Comparison of ENCODE assay signal across 8 cellular contexts in genomic region chr21:34807881-34808568, GRCh38.
A peak's percentile ranks its signal among the peaks of the same experiment; 100 is the strongest.
DNase-seq lines count a peak whose midpoint lies in the region; TF ChIP-seq lines count a peak whose summit lies in the region.

No MANE protein-coding gene starts in this region.

- no peaks in the 10 kb centered on the region for H3K36me3 ChIP-seq in muscle layer of colon (ENCODE audit: insufficient read depth, low read length)
- no peaks in the 10 kb centered on the region for H3K36me3 ChIP-seq in prostate gland

- no peak overlapping the region for H3K9ac ChIP-seq in muscle layer of colon (ENCODE audit: low read length)

- no peaks in the 10 kb centered on the region for H3K27me3 Mint-ChIP-seq in stimulated activated naive CD8-positive, alpha-beta T cell treated with anti-CD3 and anti-CD28 coated beads, Interleukin-15, Interleukin-2, amounts not matched to agents 100 ng/mL and 50 ng/mL, for 24 hours

- peak overlapping the region; percentile 96 for H3K27ac Mint-ChIP-seq in stimulated activated naive CD8-positive, alpha-beta T cell treated with anti-CD3 and anti-CD28 coated beads, Interleukin-15, Interleukin-2, amounts not matched to agents 100 ng/mL and 50 ng/mL, for 24 hours

- WGBS in prostate gland, result 87% methylated on average over 15 of the region's 15 CpGs

- intact Hi-C loops in prostate gland (cut with DNase I), result no loop called here

- peaks cover 95% of the 10 kb centered on the region for H3K4me1 Mint-ChIP-seq in stimulated activated naive CD8-positive, alpha-beta T cell treated with anti-CD3 and anti-CD28 coated beads, Interleukin-15, Interleukin-2, amounts not matched to agents 100 ng/mL and 50 ng/mL, for 24 hours (ENCODE audit: low read depth)

- H3K27ac ChIP-seq in muscle layer of colon (ENCODE audit: low read depth, low read length) (peak overlapping the region; percentile 49), prostate gland (no peak overlapping the region)

- H3K4me3 Mint-ChIP-seq in stimulated activated naive CD8-positive, alpha-beta T cell treated with anti-CD3 and anti-CD28 coated beads, Interleukin-15, Interleukin-2, amounts not matched to agents 100 ng/mL and 50 ng/mL, for 24 hours, result peak overlapping the region; percentile 58

- H3K9me3 ChIP-seq in muscle layer of colon (ENCODE audit: low read length) (no peaks in the 10 kb centered on the region), prostate gland (no peaks in the 10 kb centered on the region)

- no peaks in the 10 kb centered on the region for H3K27me3 ChIP-seq in muscle layer of colon (ENCODE audit: control insufficient read depth in 1 of 2, insufficient read depth in 2 of 2, low read length in 2 of 2)
- H3K27me3 ChIP-seq in prostate gland (replicated peaks; ENCODE audit: insufficient read depth), result no peaks in the 10 kb centered on the region

- H3K4me1 ChIP-seq in muscle layer of colon (ENCODE audit: insufficient read depth, low read length) (peaks cover 13% of the 10 kb centered on the region), prostate gland (replicated peaks) (no peaks in the 10 kb centered on the region)

- TF ChIP-seq CTCF in prostate gland (IDR thresholded peaks at IDR 0.05), result no peak

- H3K36me3 Mint-ChIP-seq in stimulated activated naive CD8-positive, alpha-beta T cell treated with anti-CD3 and anti-CD28 coated beads, Interleukin-15, Interleukin-2, amounts not matched to agents 100 ng/mL and 50 ng/mL, for 24 hours (ENCODE audit: low read depth), result peaks cover 67% of the 10 kb centered on the region

- DNase-seq in H4 (ENCODE audit: low spot score), result peak; percentile 92
- DNase-seq in T-helper 1 cell, result peak; percentile 22 to 64 (median 29)
- DNase-seq in amniotic epithelial cell (ENCODE audit: low read depth), result peak; percentile 99
- DNase-seq in NCI-H2227 (lab: John Stamatoyannopoulos, UW; ENCODE audit: unreplicated experiment), result no peak
- no peak for DNase-seq in prostate gland (ENCODE audit: low spot score)
- no peak for DNase-seq in NCI-H1417 treated with DMSO at 0.1 percent for 48 hours (lab: John Stamatoyannopoulos, UW)

- no peak for TF ChIP-seq POLR2A in prostate gland (IDR thresholded peaks at IDR 0.05)

- H3K9me3 Mint-ChIP-seq in stimulated activated naive CD8-positive, alpha-beta T cell treated with anti-CD3 and anti-CD28 coated beads, Interleukin-15, Interleukin-2, amounts not matched to agents 100 ng/mL and 50 ng/mL, for 24 hours, result no peaks in the 10 kb centered on the region

- H3K4me3 ChIP-seq in muscle layer of colon (ENCODE audit: low read depth in 1 of 2, low read length in 2 of 2) (no peak overlapping the region), prostate gland (no peak overlapping the region)

Comparison
In these comparisons a context has a peak if more than half of its experiments do, and no peak if none do; other contexts are left out.
1. DNase-seq: peak in H4 (single experiment), T-helper 1 cell (5 of 5) and amniotic epithelial cell (single experiment); none in NCI-H2227 (single experiment), prostate gland (single experiment) and NCI-H1417 treated with DMSO at 0.1 percent for 48 hours (single experiment).